26 cellular contexts compared by ENCODE assay signal in genomic region chr14:64092940-64093339, GRCh38.
A peak's percentile ranks its signal among the peaks of the same experiment; 100 is the strongest.
DNase-seq lines count a peak whose midpoint lies in the region; ATAC-seq and TF ChIP-seq lines count a peak whose summit lies in the region.
"Had no signal": no experiment of that assay in that cellular context is flagged by ENCODE, and none has a peak within 500 bp of the region (broad histone marks: within the 10 kb centered on the region; RNA-seq: fewer than 3 reads in every experiment).

No MANE protein-coding gene starts in this region.

- H3K9ac ChIP-seq in colonic mucosa (ENCODE audit: low read depth in 2 of 2, low read length in 2 of 2), result peak overlapping the region in 1 of 2 donors; percentile 7
- no peak overlapping the region for H3K9ac ChIP-seq in Karpas-422 (ENCODE audit: low read length)

- no peak overlapping the region for H3K4me2 ChIP-seq in Karpas-422 (ENCODE audit: low read depth, low read length, poor library complexity, severe bottlenecking)

- no peaks in the 10 kb centered on the region for H4K20me1 ChIP-seq in Karpas-422 (ENCODE audit: insufficient read depth, low read depth, low read length)

- H3K27ac Mint-ChIP-seq in natural killer cell treated with Interleukin-12 subunit alpha and Interleukin-12 subunit beta and Interleukin-15 and Interleukin-18, amount 100 ng/mL, for 72 hours, result no peak overlapping the region
- H3K27ac Mint-ChIP-seq: activated CD4-positive, alpha-beta T cell treated with anti-CD3 and anti-CD28 coated beads for 36 hours; activated naive CD4-positive, alpha-beta T cell treated with anti-CD3 and anti-CD28 coated beads for 36 hours; naive B cell; T-cell had no signal

- no peaks in the 10 kb centered on the region for H3K27me3 Mint-ChIP-seq in natural killer cell treated with Interleukin-12 subunit alpha and Interleukin-12 subunit beta and Interleukin-15 and Interleukin-18, amount 100 ng/mL, for 72 hours
- H3K27me3 Mint-ChIP-seq: activated CD4-positive, alpha-beta T cell treated with anti-CD3 and anti-CD28 coated beads for 36 hours; central memory CD8-positive, alpha-beta T cell; naive B cell; T-cell had no signal

- no peak for TF ChIP-seq CTCF in LNCaP clone FGC (IDR thresholded peaks at IDR 0.05; ENCODE audit: control insufficient read depth, extremely low read depth, insufficient read depth)
- no peak for TF ChIP-seq CTCF in colonic mucosa (IDR thresholded peaks at IDR 0.05)
- no peak for TF ChIP-seq CTCF in mucosa of descending colon (IDR thresholded peaks at IDR 0.05)
- TF ChIP-seq CTCF in lower leg skin (IDR thresholded peaks at IDR 0.05), result no peak

- intact Hi-C loops in colonic mucosa (cut with DNase I) (no loop called here), mucosa of descending colon (cut with DNase I, micrococcal nuclease) (no loop called here), lower leg skin (cut with DNase I; ENCODE audit: low total_unique reads) (no loop called here)

- no peaks in the 10 kb centered on the region for H3K4me1 Mint-ChIP-seq in natural killer cell treated with Interleukin-12 subunit alpha and Interleukin-12 subunit beta and Interleukin-15 and Interleukin-18, amount 100 ng/mL, for 72 hours (ENCODE audit: low read depth in 2 of 2)
- H3K4me1 Mint-ChIP-seq: central memory CD8-positive, alpha-beta T cell; naive B cell; T-cell had no signal

- peak; percentile 17 for DNase-seq in COLO668 (lab: John Stamatoyannopoulos, UW; ENCODE audit: unreplicated experiment)
- DNase-seq in LNCaP clone FGC (ENCODE audit: low read depth), result peak; percentile 64
- DNase-seq in colonic mucosa, result peak; percentile 44
- peak in 1 of 3 donors; percentile 48 for DNase-seq in mucosa of descending colon
- no peak for DNase-seq in Karpas-422
- no peak for DNase-seq in lower leg skin (ENCODE audit: low spot score in 2 of 2)
- no peak for DNase-seq in natural killer cell treated with Interleukin-12 subunit alpha and Interleukin-12 subunit beta and Interleukin-15 and Interleukin-18, amount 100 ng/mL, for 72 hours (ENCODE audit: low spot score)
- DNase-seq: activated CD4-positive, alpha-beta T cell treated with anti-CD3 and anti-CD28 coated beads for 36 hours; activated naive CD4-positive, alpha-beta T cell treated with anti-CD3 and anti-CD28 coated beads for 36 hours; activated T-cell treated with anti-CD3 and anti-CD28 coated beads, Interleukin-2, amount 50 U/mL, for 48 hours; foreskin melanocyte; hippocampal formation; mammary epithelial cell; naive B cell; NCI-H1105 treated with DMSO at 0.1 percent for 48 hours; NCI-H82; OCI-M1; right lobe of liver; SHP77 treated with DMSO at 0.1 percent for 48 hours; stomach; T-cell had no signal

- ATAC-seq in mucosa of descending colon (peak; percentile 76), GM19328 (IDR thresholded peaks at IDR 0.05; ENCODE audit: unreplicated experiment) (no peak)
- ATAC-seq in natural killer cell treated with Interleukin-12 subunit alpha and Interleukin-12 subunit beta and Interleukin-15 and Interleukin-18, amount 100 ng/mL, for 72 hours, result no peak
- ATAC-seq: activated CD4-positive, alpha-beta T cell treated with anti-CD3 and anti-CD28 coated beads for 36 hours; HepG2; right lobe of liver; T-cell had no signal

- no peak overlapping the region for H3K4me3 Mint-ChIP-seq in natural killer cell treated with Interleukin-12 subunit alpha and Interleukin-12 subunit beta and Interleukin-15 and Interleukin-18, amount 100 ng/mL, for 72 hours
- H3K4me3 Mint-ChIP-seq: activated CD4-positive, alpha-beta T cell treated with anti-CD3 and anti-CD28 coated beads for 36 hours; activated naive CD4-positive, alpha-beta T cell treated with anti-CD3 and anti-CD28 coated beads for 36 hours; central memory CD8-positive, alpha-beta T cell; naive B cell; T-cell had no signal

- H3K9me2 ChIP-seq in Karpas-422 (replicated peaks; ENCODE audit: insufficient read depth, low read length), result no peaks in the 10 kb centered on the region

- H3K4me1 ChIP-seq in colonic mucosa (peaks cover 8% of the 10 kb centered on the region), mucosa of descending colon (ENCODE audit: low read depth) (peaks cover 10% of the 10 kb centered on the region), Karpas-422 (ENCODE audit: low read length) (peaks cover 7% of the 10 kb centered on the region)
- H3K4me1 ChIP-seq: stomach had no signal

- WGBS in lower leg skin, 2 donors, result 68 to 89% methylated on average over 5 of the region's 5 CpGs

- H3K9me3 ChIP-seq in colonic mucosa (no peaks in the 10 kb centered on the region), mucosa of descending colon (no peaks in the 10 kb centered on the region), Karpas-422 (ENCODE audit: low read length) (no peaks in the 10 kb centered on the region)
- H3K9me3 ChIP-seq: right lobe of liver, stomach, upper lobe of left lung had no signal

- H2AFZ ChIP-seq in Karpas-422 (ENCODE audit: low read length), result no peak overlapping the region

- H3K4me3 ChIP-seq in LNCaP clone FGC (ENCODE audit: low read depth, low read length) (no peak overlapping the region), colonic mucosa (no peak overlapping the region), mucosa of descending colon (no peak overlapping the region), Karpas-422 (ENCODE audit: low read length) (no peak overlapping the region), lower leg skin (ENCODE audit: low read depth, poor library complexity, severe bottlenecking) (no peak overlapping the region)
- H3K4me3 ChIP-seq: right lobe of liver, stomach, upper lobe of left lung had no signal

- H3K36me3 Mint-ChIP-seq in natural killer cell treated with Interleukin-12 subunit alpha and Interleukin-12 subunit beta and Interleukin-15 and Interleukin-18, amount 100 ng/mL, for 72 hours, result no peaks in the 10 kb centered on the region

- H3K27ac ChIP-seq in colonic mucosa, result peak overlapping the region; percentile 56
- no peak overlapping the region for H3K27ac ChIP-seq in Karpas-422 (ENCODE audit: low read length)
- H3K27ac ChIP-seq: HL-60, right lobe of liver, stomach, upper lobe of left lung had no signal

- H3K36me3 ChIP-seq in colonic mucosa (no peaks in the 10 kb centered on the region), mucosa of descending colon (ENCODE audit: low read depth) (no peaks in the 10 kb centered on the region), Karpas-422 (ENCODE audit: insufficient read depth, low read length) (no peaks in the 10 kb centered on the region)
- H3K36me3 ChIP-seq: right lobe of liver had no signal

- H3K27me3 ChIP-seq in colonic mucosa (no peaks in the 10 kb centered on the region), Karpas-422 (ENCODE audit: low read length) (no peaks in the 10 kb centered on the region)
- H3K27me3 ChIP-seq: right lobe of liver, stomach, upper lobe of left lung had no signal

- TF ChIP-seq POLR2A in lower leg skin (IDR thresholded peaks at IDR 0.05), result no peak

- no peaks in the 10 kb centered on the region for H3K79me2 ChIP-seq in Karpas-422 (ENCODE audit: low read length)

- no peaks in the 10 kb centered on the region for H3K9me3 Mint-ChIP-seq in natural killer cell treated with Interleukin-12 subunit alpha and Interleukin-12 subunit beta and Interleukin-15 and Interleukin-18, amount 100 ng/mL, for 72 hours
- H3K9me3 Mint-ChIP-seq: activated naive CD4-positive, alpha-beta T cell treated with anti-CD3 and anti-CD28 coated beads for 36 hours; central memory CD8-positive, alpha-beta T cell; naive B cell; T-cell had no signal

Comparison
In these comparisons a context has a peak if more than half of its experiments do, and no peak if none do; other contexts are left out.
1. DNase-seq: peak in COLO668 (single experiment), LNCaP clone FGC (single experiment) and colonic mucosa (single experiment); none in Karpas-422 (single experiment), lower leg skin (0 of 2) and natural killer cell treated with Interleukin-12 subunit alpha and Interleukin-12 subunit beta and Interleukin-15 and Interleukin-18, amount 100 ng/mL, for 72 hours (single experiment).